Comparison of ENCODE assay signal across 28 cellular contexts in genomic region chr22:35327690-35328471, GRCh38. TPM values are rescaled to one million over a fixed set of nuclear protein-coding genes. Genes with fewer than 3 reads are reported as not detected.
A peak's percentile ranks its signal among the peaks of the same experiment; 100 is the strongest.
DNase-seq lines count a peak whose midpoint lies in the region; ATAC-seq and TF ChIP-seq lines count a peak whose summit lies in the region.
"Had no signal": no experiment of that assay in that cellular context is flagged by ENCODE, and none has a peak within 500 bp of the region (broad histone marks: within the 10 kb centered on the region; RNA-seq: fewer than 3 reads in every experiment).

No MANE protein-coding gene starts in this region.

- 84 to 95% (median 91%) methylated on average over 18 to 21 of the region's 21 CpGs for WGBS in stomach, 5 donors

- no peak overlapping the region for H3K4me3 Mint-ChIP-seq in dendritic cell treated with granulocyte-macrophage colony-stimulating factor and Interleukin-4, amounts not matched to agents 40 ng/mL and 50 ng/mL, for 4 days
- H3K4me3 Mint-ChIP-seq: activated CD4-positive, alpha-beta T cell treated with anti-CD3 and anti-CD28 coated beads for 36 hours; activated naive CD4-positive, alpha-beta T cell treated with anti-CD3 and anti-CD28 coated beads, Interleukin-2, amount 50 U/mL, for 24 hours; stimulated activated naive CD8-positive, alpha-beta T cell treated with anti-CD3 and anti-CD28 coated beads, Interleukin-15, Interleukin-2, amounts not matched to agents 100 ng/mL and 50 ng/mL, for 24 hours had no signal

- H3K27me3 ChIP-seq in HL-60 (ENCODE audit: insufficient read depth, poor library complexity, severe bottlenecking) = no peaks in the 10 kb centered on the region
- no peaks in the 10 kb centered on the region for H3K27me3 ChIP-seq in lower lobe of right lung (ENCODE audit: low read depth)
- no peaks in the 10 kb centered on the region for H3K27me3 ChIP-seq in stomach
- H3K27me3 ChIP-seq: BE2C, left lung, vagina had no signal

- peaks cover 64% of the 10 kb centered on the region for H3K36me3 Mint-ChIP-seq in dendritic cell treated with granulocyte-macrophage colony-stimulating factor and Interleukin-4, amounts not matched to agents 40 ng/mL and 50 ng/mL, for 4 days (ENCODE audit: low read depth)

- intact Hi-C loops in dendritic cell treated with granulocyte-macrophage colony-stimulating factor and Interleukin-4, amounts not matched to agents 40 ng/mL and 50 ng/mL, for 4 days (cut with micrococcal nuclease) = no loop called here
- intact Hi-C loops in lower lobe of right lung (cut with DNase I) = no loop called here
- intact Hi-C loops in stomach (cut with DNase I; ENCODE audit: low total_unique reads) = no loop called here

- peak in 1 of 2 donors; percentile 5 for ATAC-seq in lower lobe of right lung
- ATAC-seq: activated CD4-positive, alpha-beta T cell treated with anti-CD3 and anti-CD28 coated beads for 36 hours; Panc1 had no signal

- H3K27ac ChIP-seq in HL-60 (replicated peaks) (peak overlapping the region; percentile 26), lower lobe of right lung (peak overlapping the region; percentile 46), stomach (peak overlapping the region in 4 of 5 donors; percentile 39 to 60 (median 47))
- H3K27ac ChIP-seq: thoracic aorta, vagina had no signal

- no peaks in the 10 kb centered on the region for H3K9me3 Mint-ChIP-seq in dendritic cell treated with granulocyte-macrophage colony-stimulating factor and Interleukin-4, amounts not matched to agents 40 ng/mL and 50 ng/mL, for 4 days
- H3K9me3 Mint-ChIP-seq: activated naive CD4-positive, alpha-beta T cell treated with anti-CD3 and anti-CD28 coated beads, Interleukin-2, amount 50 U/mL, for 24 hours; activated T-helper 2 cell treated with anti-CD3 and anti-CD28 coated beads, Interferon-gamma antibody, Interleukin-2, Interleukin-4, amounts not matched to agents 10 μg/mL and 5 μg/mL and 100 μg/mL, durations not matched to agents 14 hours and 24 hours and 36 hours; naive B cell; stimulated activated naive CD8-positive, alpha-beta T cell treated with anti-CD3 and anti-CD28 coated beads, Interleukin-15, Interleukin-2, amounts not matched to agents 100 ng/mL and 50 ng/mL, for 24 hours had no signal

- peak overlapping the region; percentile 97 for H3K27ac Mint-ChIP-seq in dendritic cell treated with granulocyte-macrophage colony-stimulating factor and Interleukin-4, amounts not matched to agents 40 ng/mL and 50 ng/mL, for 4 days
- H3K27ac Mint-ChIP-seq: activated CD4-positive, alpha-beta T cell treated with anti-CD3 and anti-CD28 coated beads for 36 hours; activated naive CD4-positive, alpha-beta T cell treated with anti-CD3 and anti-CD28 coated beads, Interleukin-2, amount 50 U/mL, for 24 hours; activated T-helper 2 cell treated with anti-CD3 and anti-CD28 coated beads, Interferon-gamma antibody, Interleukin-2, Interleukin-4, amounts not matched to agents 10 μg/mL and 5 μg/mL and 100 μg/mL, durations not matched to agents 14 hours and 24 hours and 36 hours; stimulated activated naive CD8-positive, alpha-beta T cell treated with anti-CD3 and anti-CD28 coated beads, Interleukin-15, Interleukin-2, amounts not matched to agents 100 ng/mL and 50 ng/mL, for 24 hours had no signal

- peaks cover 36% of the 10 kb centered on the region for H3K4me1 ChIP-seq in lower lobe of right lung
- H3K4me1 ChIP-seq in stomach = peaks cover 15 to 31% (median 21%) of the 10 kb centered on the region in 4 donors

- peaks cover 94% of the 10 kb centered on the region for H3K36me3 ChIP-seq in lower lobe of right lung
- peaks cover 74 to 94% (median 92%) of the 10 kb centered on the region in 4 donors for H3K36me3 ChIP-seq in stomach

- H3K4me3 ChIP-seq in HL-60 (replicated peaks; ENCODE audit: insufficient read depth, low read length) (no peak overlapping the region), lower lobe of right lung (no peak overlapping the region), stomach (no peak overlapping the region)
- H3K4me3 ChIP-seq: left lung, thoracic aorta, vagina had no signal

- no peak for TF ChIP-seq POLR2A in stomach (IDR thresholded peaks at IDR 0.05)

- no peak for TF ChIP-seq EP300 in stomach (IDR thresholded peaks at IDR 0.05)

- DNase-seq in HL-60 (ENCODE audit: low read depth in 1 of 2, low spot score in 1 of 2) (no peak), lower lobe of right lung (no peak), stomach (no peak), hypothalamus (lab: John Stamatoyannopoulos, UW) (no peak), NCI-H748 treated with DMSO at 0.1 percent for 48 hours (lab: John Stamatoyannopoulos, UW) (no peak)
- DNase-seq in activated CD4-positive, alpha-beta T cell treated with anti-CD3 and anti-CD28 coated beads, Interleukin-2, amount 50 U/mL, for 1 hour = no peak
- DNase-seq: activated CD4-positive, alpha-beta T cell treated with anti-CD3 and anti-CD28 coated beads for 36 hours; amygdala; BE2C; Karpas-422; midbrain; naive B cell; NCI-H1417 treated with DMSO at 0.1 percent for 48 hours; NCI-H2081; NCI-H2227 treated with DMSO at 0.1 percent for 48 hours; NCI-H526; nucleus accumbens; SHP77 treated with DMSO at 0.1 percent for 48 hours; small intestine; T-helper 9 cell had no signal

- H3K9me3 ChIP-seq in lower lobe of right lung (no peaks in the 10 kb centered on the region), stomach (no peaks in the 10 kb centered on the region)
- H3K9me3 ChIP-seq: BE2C, left lung, thoracic aorta, vagina had no signal

- TF ChIP-seq CTCF in HL-60 (IDR thresholded peaks at IDR 0.05; ENCODE audit: insufficient read depth, low read length) (no peak), lower lobe of right lung (IDR thresholded peaks at IDR 0.05) (no peak), stomach (IDR thresholded peaks at IDR 0.05) (no peak)

- no peaks in the 10 kb centered on the region for H3K27me3 Mint-ChIP-seq in dendritic cell treated with granulocyte-macrophage colony-stimulating factor and Interleukin-4, amounts not matched to agents 40 ng/mL and 50 ng/mL, for 4 days
- H3K27me3 Mint-ChIP-seq: activated CD4-positive, alpha-beta T cell treated with anti-CD3 and anti-CD28 coated beads for 36 hours; activated naive CD4-positive, alpha-beta T cell treated with anti-CD3 and anti-CD28 coated beads, Interleukin-2, amount 50 U/mL, for 24 hours; naive B cell; stimulated activated naive CD8-positive, alpha-beta T cell treated with anti-CD3 and anti-CD28 coated beads, Interleukin-15, Interleukin-2, amounts not matched to agents 100 ng/mL and 50 ng/mL, for 24 hours had no signal

- H3K4me1 Mint-ChIP-seq in dendritic cell treated with granulocyte-macrophage colony-stimulating factor and Interleukin-4, amounts not matched to agents 40 ng/mL and 50 ng/mL, for 4 days (ENCODE audit: low read depth) = peaks cover 59% of the 10 kb centered on the region

RNA-seq across cellular contexts. Expression of gene TOM1, which starts 28.2 kb away (rescaled TPM):
- 70.3 TPM for total RNA-seq in lower lobe of right lung
- total RNA-seq in stomach = 100 to 1,000 TPM in 1 of 5 donors, 10 to 100 TPM in 4; 17.3 to 150 (median 51.3) TPM
- polyA plus RNA-seq in stomach = 10 to 100 TPM; 29.3 to 32.7 (median 30.1) TPM

RNA-seq across cellular contexts. Expression of gene HMOX1, which starts 53.0 kb away (rescaled TPM):
- total RNA-seq in lower lobe of right lung = 68.3 TPM
- total RNA-seq in stomach = 10 to 100 TPM in 2 of 5 donors, 1 to 10 TPM in 2, not detected in 1; 2.2 to 23.3 (median 9.2) TPM
- polyA plus RNA-seq in stomach = 100 to 1,000 TPM in 1 of 3 donors, 10 to 100 TPM in 1, 1 to 10 TPM in 1; 6.5 to 106 (median 21.5) TPM
